ENCODE assay signal across 16 cellular contexts in the genomic region with DNA sequence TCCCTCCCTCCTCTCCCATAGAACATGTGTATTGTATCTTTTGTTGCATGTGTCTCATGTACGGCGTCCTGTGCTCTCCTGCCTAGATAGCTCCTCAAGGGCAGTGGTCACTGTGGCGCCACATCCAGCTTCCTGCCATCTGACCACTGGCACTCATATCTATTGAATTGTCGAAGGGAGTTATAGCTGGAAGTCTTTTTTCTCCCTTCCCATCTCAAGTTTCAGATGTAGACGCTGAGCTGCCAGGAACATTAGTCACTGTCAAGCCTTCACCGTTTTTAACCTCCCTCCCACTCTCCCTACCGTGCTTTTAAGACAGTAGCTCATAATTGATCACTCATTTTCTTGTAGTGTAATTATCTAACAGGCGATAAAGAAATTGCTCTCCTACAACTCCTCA. TPM values are rescaled to one million over a fixed set of nuclear protein-coding genes. Genes with fewer than 3 reads are reported as not detected.
DNase-seq lines count a peak whose midpoint lies in the region; ATAC-seq lines count a peak whose summit lies in the region.
"Had no signal": no experiment of that assay in that cellular context is flagged by ENCODE, and none has a peak within 500 bp of the region (broad histone marks: within the 10 kb centered on the region; RNA-seq: fewer than 3 reads in every experiment).

No MANE protein-coding gene starts in this region.

- peaks cover 87% of the 10 kb centered on the region for H3K36me3 ChIP-seq in adipocyte (ENCODE audit: control insufficient read depth, insufficient read depth, low read length, severe bottlenecking)

- no peak for ATAC-seq in activated T-cell treated with anti-CD3 and anti-CD28 coated beads, Interleukin-2, amount 50 U/mL, for 72 hours (replicated peaks in 1 of 2)
- ATAC-seq in GM21526 (IDR thresholded peaks at IDR 0.05; ENCODE audit: low FRiP score, unreplicated experiment), result no peak
- ATAC-seq in HG02884 (IDR thresholded peaks at IDR 0.05; ENCODE audit: unreplicated experiment), result no peak

- H3K27me3 ChIP-seq in adipocyte (replicated peaks; ENCODE audit: control insufficient read depth, insufficient read depth, low read length), result no peaks in the 10 kb centered on the region
- H3K27me3 ChIP-seq: esophagus muscularis mucosa, sigmoid colon had no signal

- H3K9me3 Mint-ChIP-seq in activated T-cell treated with anti-CD3 and anti-CD28 coated beads, Interleukin-2, amount 50 U/mL, for 24 hours, result no peaks in the 10 kb centered on the region
- no peaks in the 10 kb centered on the region for H3K9me3 Mint-ChIP-seq in activated T-cell treated with anti-CD3 and anti-CD28 coated beads, Interleukin-2, amount 50 U/mL, for 72 hours

- H3K9me3 ChIP-seq in adipocyte (ENCODE audit: control insufficient read depth, low read length), result no peaks in the 10 kb centered on the region
- H3K9me3 ChIP-seq: esophagus muscularis mucosa, sigmoid colon had no signal

- H3K4me1 ChIP-seq in adipocyte (ENCODE audit: control insufficient read depth, insufficient read depth, low read length), result peaks cover 20% of the 10 kb centered on the region
- H3K4me1 ChIP-seq: esophagus muscularis mucosa, sigmoid colon had no signal

- H3K9ac ChIP-seq in adipocyte (ENCODE audit: low read length), result no peak overlapping the region

- intact Hi-C loops in head of caudate nucleus (cut with DNase I), result no loop called here

- H3K27ac Mint-ChIP-seq in activated T-cell treated with anti-CD3 and anti-CD28 coated beads, Interleukin-2, amount 50 U/mL, for 24 hours, result peak overlapping the region; percentile 27
- no peak overlapping the region for H3K27ac Mint-ChIP-seq in activated T-cell treated with anti-CD3 and anti-CD28 coated beads, Interleukin-2, amount 50 U/mL, for 72 hours
- H3K27ac Mint-ChIP-seq: B cell had no signal

- no peaks in the 10 kb centered on the region for H3K27me3 Mint-ChIP-seq in activated T-cell treated with anti-CD3 and anti-CD28 coated beads, Interleukin-2, amount 50 U/mL, for 24 hours
- no peaks in the 10 kb centered on the region for H3K27me3 Mint-ChIP-seq in activated T-cell treated with anti-CD3 and anti-CD28 coated beads, Interleukin-2, amount 50 U/mL, for 72 hours (ENCODE audit: low read depth)
- H3K27me3 Mint-ChIP-seq: B cell had no signal

- peaks cover 30% of the 10 kb centered on the region for H3K4me1 Mint-ChIP-seq in activated T-cell treated with anti-CD3 and anti-CD28 coated beads, Interleukin-2, amount 50 U/mL, for 24 hours (ENCODE audit: low read depth)
- H3K4me1 Mint-ChIP-seq in activated T-cell treated with anti-CD3 and anti-CD28 coated beads, Interleukin-2, amount 50 U/mL, for 72 hours (ENCODE audit: low read depth), result peaks cover 20% of the 10 kb centered on the region
- H3K4me1 Mint-ChIP-seq: B cell had no signal

- peaks cover 95% of the 10 kb centered on the region for H3K36me3 Mint-ChIP-seq in activated T-cell treated with anti-CD3 and anti-CD28 coated beads, Interleukin-2, amount 50 U/mL, for 24 hours (ENCODE audit: low read depth)
- H3K36me3 Mint-ChIP-seq in activated T-cell treated with anti-CD3 and anti-CD28 coated beads, Interleukin-2, amount 50 U/mL, for 72 hours (ENCODE audit: insufficient read depth in 2 of 2), result peaks cover 13 to 32% of the 10 kb centered on the region in 2 donors

- H3K4me3 ChIP-seq in adipocyte (ENCODE audit: low read length), result no peak overlapping the region
- H3K4me3 ChIP-seq: esophagus muscularis mucosa, lung, sigmoid colon had no signal

- DNase-seq in activated T-cell treated with anti-CD3 and anti-CD28 coated beads, Interleukin-2, amount 50 U/mL, for 24 hours, result no peak
- no peak for DNase-seq in activated T-cell treated with anti-CD3 and anti-CD28 coated beads, Interleukin-2, amount 50 U/mL, for 72 hours
- DNase-seq in adipocyte (ENCODE audit: low read depth) (peak; percentile 89), head of caudate nucleus (peak in 22 of 42 donors; percentile 20 to 84 (median 48)), NCI-H748 (lab: John Stamatoyannopoulos, UW; ENCODE audit: unreplicated experiment) (no peak)
- DNase-seq in activated CD4-positive, CD25-positive, alpha-beta regulatory T cell treated with anti-CD3 and anti-CD28 coated beads, Interleukin-2, amount 50 U/mL, for 72 hours, result no peak
- DNase-seq: activated CD4-positive, alpha-beta T cell treated with anti-CD3 and anti-CD28 coated beads, Interleukin-2, amount 50 U/mL, for 4 hours; aorta; NCI-H2029; SHP77 treated with DMSO at 0.1 percent for 48 hours; sigmoid colon had no signal

- H3K4me3 Mint-ChIP-seq in activated T-cell treated with anti-CD3 and anti-CD28 coated beads, Interleukin-2, amount 50 U/mL, for 24 hours, result no peak overlapping the region
- H3K4me3 Mint-ChIP-seq in activated T-cell treated with anti-CD3 and anti-CD28 coated beads, Interleukin-2, amount 50 U/mL, for 72 hours, result no peak overlapping the region
- H3K4me3 Mint-ChIP-seq: B cell had no signal

RNA-seq across cellular contexts. Expression of a gene that starts 33.0 kb away (rescaled TPM):
- 100 to 1,000 TPM; 123 to 164 TPM for total RNA-seq in activated T-cell treated with anti-CD3 and anti-CD28 coated beads, Interleukin-2, amount 50 U/mL, for 72 hours

RNA-seq across cellular contexts. Expression of a gene that starts 44.1 kb away (rescaled TPM):
- total RNA-seq in activated T-cell treated with anti-CD3 and anti-CD28 coated beads, Interleukin-2, amount 50 U/mL, for 72 hours, result 1 to 10 TPM; 1.2 to 1.9 TPM

Comparison
In these comparisons a context has a peak if more than half of its experiments do, and no peak if none do; other contexts are left out.
1. DNase-seq: peak in adipocyte (single experiment) and head of caudate nucleus (22 of 42); none in activated T-cell treated with anti-CD3 and anti-CD28 coated beads, Interleukin-2, amount 50 U/mL, for 24 hours (single experiment), activated T-cell treated with anti-CD3 and anti-CD28 coated beads, Interleukin-2, amount 50 U/mL, for 72 hours (0 of 2), activated CD4-positive, CD25-positive, alpha-beta regulatory T cell treated with anti-CD3 and anti-CD28 coated beads, Interleukin-2, amount 50 U/mL, for 72 hours (single experiment) and NCI-H748 (single experiment).